ENCODE assay signal across 10 cellular contexts in genomic region chr17:2076461-2076984, GRCh38. TPM values are rescaled to one million over a fixed set of nuclear protein-coding genes. Genes with fewer than 3 reads are reported as not detected.
A peak's percentile ranks its signal among the peaks of the same experiment; 100 is the strongest.
DNase-seq lines count a peak whose midpoint lies in the region; ATAC-seq, FAIRE-seq and TF ChIP-seq lines count a peak whose summit lies in the region.
"Had no signal": no experiment of that assay in that cellular context is flagged by ENCODE, and none has a peak within 500 bp of the region (broad histone marks: within the 10 kb centered on the region; RNA-seq: fewer than 3 reads in every experiment).

No MANE protein-coding gene starts in this region.

- H2BK5ac ChIP-seq in trophoblast cell (ENCODE audit: low read depth, low read length, poor library complexity), result no peak overlapping the region

- no peak overlapping the region for H2AK5ac ChIP-seq in trophoblast cell (ENCODE audit: low read length)

- no peaks in the 10 kb centered on the region for H3K27me3 ChIP-seq in BE2C
- no peaks in the 10 kb centered on the region for H3K27me3 ChIP-seq in trophoblast cell (ENCODE audit: insufficient read depth, low read length)
- H3K27me3 ChIP-seq: body of pancreas had no signal

- WGBS in trophoblast cell (ENCODE audit: extremely low coverage, insufficient coverage, insufficient read length), result no CpG with 5 or more reads among the region's 12 CpGs
- WGBS in lower leg skin, 2 donors, result 52 to 59% methylated on average over 12 of the region's 12 CpGs

- H3K4me2 ChIP-seq in trophoblast cell (ENCODE audit: low read length), result no peak overlapping the region

- H3K9me3 ChIP-seq in BE2C, result no peaks in the 10 kb centered on the region
- H3K9me3 ChIP-seq in trophoblast cell (ENCODE audit: insufficient read depth, low read depth, low read length), result no peaks in the 10 kb centered on the region
- H3K9me3 ChIP-seq: body of pancreas had no signal

- no peak overlapping the region for H3K4ac ChIP-seq in trophoblast cell (ENCODE audit: low read depth, low read length)

- H3K36me3 ChIP-seq in BE2C (no peaks in the 10 kb centered on the region), trophoblast cell (ENCODE audit: control insufficient read depth in 1 of 2, insufficient read depth in 2 of 2, low read length in 2 of 2) (peaks cover 7 to 8% of the 10 kb centered on the region in 2 experiments)

- intact Hi-C loops in lower leg skin (cut with DNase I; ENCODE audit: low total_unique reads), result no loop called here

- no peak overlapping the region for H3K9ac ChIP-seq in trophoblast cell (ENCODE audit: low read length)

- no peak overlapping the region for H3K23ac ChIP-seq in trophoblast cell (ENCODE audit: low read length)

- TF ChIP-seq POLR2A in lower leg skin (IDR thresholded peaks at IDR 0.05), result no peak

- H3K79me1 ChIP-seq in trophoblast cell (ENCODE audit: low read length), result peaks cover 19% of the 10 kb centered on the region

- H2BK120ac ChIP-seq in trophoblast cell (ENCODE audit: insufficient read depth, low read length, poor library complexity), result peak overlapping the region; percentile 1

- no peak for ATAC-seq in GM21619 (IDR thresholded peaks at IDR 0.05; ENCODE audit: unreplicated experiment)
- ATAC-seq: body of pancreas had no signal

- FAIRE-seq in endometrium (lab: Jason Lieb, UNC), result peak; percentile 90

- H2AFZ ChIP-seq in trophoblast cell (ENCODE audit: insufficient read depth, low read length, poor library complexity), result no peak overlapping the region

- H3K27ac ChIP-seq in trophoblast cell (ENCODE audit: low read depth, low read length), result peak overlapping the region; percentile 65

- H3K79me2 ChIP-seq in trophoblast cell (ENCODE audit: control insufficient read depth, insufficient read depth, low read length, poor library complexity), result no peaks in the 10 kb centered on the region

- peaks cover 16% of the 10 kb centered on the region for H3K4me1 ChIP-seq in BE2C
- peaks cover 28 to 35% of the 10 kb centered on the region in 2 experiments for H3K4me1 ChIP-seq in trophoblast cell (ENCODE audit: control insufficient read depth in 1 of 2, insufficient read depth in 2 of 2, low read length in 2 of 2)
- H3K4me1 ChIP-seq: body of pancreas had no signal

- peak overlapping the region; percentile 10 for H3K14ac ChIP-seq in trophoblast cell (ENCODE audit: low read length)

- DNase-seq in BE2C (peak; percentile 85), NCI-H1694 (lab: John Stamatoyannopoulos, UW) (peak; percentile 23), trophoblast cell (no peak), NCI-H345 (lab: John Stamatoyannopoulos, UW) (no peak), lower leg skin (ENCODE audit: low spot score in 2 of 2) (no peak), ecto neural progenitor cell (ENCODE audit: low spot score) (no peak)
- DNase-seq: body of pancreas; CD4-positive, alpha-beta T cell had no signal

- peak overlapping the region; percentile 29 for H4K91ac ChIP-seq in trophoblast cell (ENCODE audit: low read depth, low read length)

- no peak overlapping the region for H2BK12ac ChIP-seq in trophoblast cell (ENCODE audit: low read length)

- H3K18ac ChIP-seq in trophoblast cell (ENCODE audit: low read length), result peak overlapping the region; percentile 0

- TF ChIP-seq CTCF in BE2C (IDR thresholded peaks at IDR 0.05; ENCODE audit: low read depth, low read length) (no peak), lower leg skin (IDR thresholded peaks at IDR 0.05) (no peak)

- H4K8ac ChIP-seq in trophoblast cell (ENCODE audit: low read depth, low read length), result no peak overlapping the region

- H3K4me3 ChIP-seq in BE2C (ENCODE audit: low read depth, low read length), result no peak overlapping the region
- no peak overlapping the region for H3K4me3 ChIP-seq in trophoblast cell (ENCODE audit: low read depth, low read length)
- no peak overlapping the region for H3K4me3 ChIP-seq in lower leg skin (ENCODE audit: low read depth, poor library complexity, severe bottlenecking)
- H3K4me3 ChIP-seq: body of pancreas had no signal

- H4K12ac ChIP-seq in trophoblast cell (ENCODE audit: low read depth, low read length), result no peak overlapping the region

RNA-seq across cellular contexts. Expression of gene HIC1, which starts 21.6 kb away (rescaled TPM):
- 1.3 TPM for polyA plus RNA-seq in BE2C (2012; ENCODE audit: insufficient read depth, insufficient read length, low read depth)
- polyA plus RNA-seq in trophoblast cell (2013), result 1.4 and 1.7 TPM in 2 replicates
- total RNA-seq in lower leg skin, result 10 to 100 TPM in 1 of 4 donors, 1 to 10 TPM in 3; 2.4 to 14.2 (median 5.3) TPM

RNA-seq across cellular contexts. Expression of gene OVCA2, which starts 34.7 kb away (rescaled TPM):
- 45.7 TPM for polyA plus RNA-seq in BE2C (2012; ENCODE audit: insufficient read depth, insufficient read length, low read depth)
- polyA plus RNA-seq in trophoblast cell (2013), result 40.2 and 44.9 TPM in 2 replicates
- 10 to 100 TPM; 34.2 to 51.5 (median 40.3) TPM for total RNA-seq in lower leg skin

RNA-seq across cellular contexts. Expression of gene DPH1, which starts 46.6 kb away (rescaled TPM):
- 130 TPM for polyA plus RNA-seq in BE2C (2012; ENCODE audit: insufficient read depth, insufficient read length, low read depth)
- polyA plus RNA-seq in trophoblast cell (2013), result 15.0 and 15.8 TPM in 2 replicates
- total RNA-seq in lower leg skin, result 10 to 100 TPM; 50.4 to 80.0 (median 61.2) TPM

RNA-seq across cellular contexts. Expression of gene RTN4RL1, which starts 51.4 kb away (rescaled TPM):
- 4.8 TPM for polyA plus RNA-seq in BE2C (2012; ENCODE audit: insufficient read depth, insufficient read length, low read depth)
- 0.55 and 0.57 TPM in 2 replicates for polyA plus RNA-seq in trophoblast cell (2013)
- total RNA-seq in lower leg skin, result 10 to 100 TPM; 19.1 to 31.5 (median 27.6) TPM

Comparison
In these comparisons a context has a peak if more than half of its experiments do, and no peak if none do; other contexts are left out.
1. DNase-seq: peak in BE2C (single experiment) and NCI-H1694 (single experiment); none in trophoblast cell (0 of 2), NCI-H345 (single experiment), lower leg skin (0 of 2) and ecto neural progenitor cell (single experiment).